In the genomic region with DNA sequence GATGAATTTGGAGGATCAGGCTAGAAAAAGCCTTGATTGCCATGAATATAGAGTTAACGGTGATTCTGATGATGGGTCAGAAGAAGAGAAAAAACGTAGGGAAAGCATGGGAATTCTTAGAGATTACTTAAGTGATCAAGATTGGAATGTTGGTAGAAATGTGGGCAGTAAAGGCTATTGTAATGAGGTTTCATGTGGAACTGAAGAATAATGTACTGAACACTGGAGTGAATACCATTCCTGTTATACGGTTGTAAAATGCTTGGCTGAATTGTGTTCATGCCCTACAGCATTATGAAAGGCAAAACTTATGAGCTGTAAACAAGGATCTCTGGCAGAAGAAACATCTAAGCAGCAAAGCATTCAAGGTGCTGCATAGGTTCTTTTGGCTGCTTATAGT, we compare ENCODE assay signal across 19 cellular contexts.
"Had no signal": no experiment of that assay in that cellular context is flagged by ENCODE, and none has a peak within 500 bp of the region (broad histone marks: within the 10 kb centered on the region; RNA-seq: fewer than 3 reads in every experiment).

No MANE protein-coding gene starts in this region.

- ATAC-seq: heart left ventricle; left colon; naive thymus-derived CD8-positive, alpha-beta T cell; right cardiac atrium; stimulated activated naive B cell treated with anti-CD40 and anti-IgM and Interleukin-4, amounts not matched to agents 10 μg/mL and 1 μg/mL and 100 μg/mL, for 72 hours; stimulated activated naive CD8-positive, alpha-beta T cell treated with anti-CD3 and anti-CD28 coated beads, Interleukin-15, amount 100 ng/mL, for 72 hours; upper lobe of right lung had no signal

- H3K4me3 Mint-ChIP-seq: naive thymus-derived CD8-positive, alpha-beta T cell; neural crest cell; stimulated activated naive B cell treated with anti-CD40 and anti-IgM and Interleukin-4, amounts not matched to agents 10 μg/mL and 1 μg/mL and 100 μg/mL, for 72 hours; stimulated activated naive CD8-positive, alpha-beta T cell treated with anti-CD3 and anti-CD28 coated beads, Interleukin-15, amount 100 ng/mL, for 72 hours had no signal

- H3K27ac Mint-ChIP-seq: naive thymus-derived CD8-positive, alpha-beta T cell; stimulated activated naive B cell treated with anti-CD40 and anti-IgM and Interleukin-4, amounts not matched to agents 10 μg/mL and 1 μg/mL and 100 μg/mL, for 72 hours had no signal

- FAIRE-seq: frontal cortex had no signal

- H3K4me3 ChIP-seq: colonic mucosa, heart left ventricle, testis, tibial nerve, upper lobe of right lung had no signal

- H3K27me3 Mint-ChIP-seq: naive thymus-derived CD8-positive, alpha-beta T cell; stimulated activated naive B cell treated with anti-CD40 and anti-IgM and Interleukin-4, amounts not matched to agents 10 μg/mL and 1 μg/mL and 100 μg/mL, for 72 hours; stimulated activated naive CD8-positive, alpha-beta T cell treated with anti-CD3 and anti-CD28 coated beads, Interleukin-15, amount 100 ng/mL, for 72 hours had no signal

- DNase-seq: cerebellar nuclear complex; colonic mucosa; dermis blood vessel endothelial cell; erythroblast; heart left ventricle; hippocampal formation; left colon; mesendoderm; naive thymus-derived CD8-positive, alpha-beta T cell; posterior cingulate gyrus; right cardiac atrium; stimulated activated CD4-positive, alpha-beta T cell treated with anti-CD3 and anti-CD28 coated beads, Interleukin-4, amount 100 ng/mL, for 1 hour; stimulated activated naive B cell treated with anti-CD40 and anti-IgM and Interleukin-4, amounts not matched to agents 10 μg/mL and 1 μg/mL and 100 μg/mL, for 72 hours; stimulated activated naive CD8-positive, alpha-beta T cell treated with anti-CD3 and anti-CD28 coated beads, Interleukin-15, amount 100 ng/mL, for 72 hours; testis; upper lobe of right lung had no signal

- H3K4me1 Mint-ChIP-seq: neural crest cell had no signal
